Comparison of ENCODE assay signal across 19 cellular contexts in genomic region chr3:159904911-159905310, GRCh38.
DNase-seq lines count a peak whose midpoint lies in the region; ATAC-seq and TF ChIP-seq lines count a peak whose summit lies in the region.
"Had no signal": no experiment of that assay in that cellular context is flagged by ENCODE, and none has a peak within 500 bp of the region (broad histone marks: within the 10 kb centered on the region; RNA-seq: fewer than 3 reads in every experiment).

No MANE protein-coding gene starts in this region.

- no peaks in the 10 kb centered on the region for H3K36me3 Mint-ChIP-seq in activated T-helper 2 cell treated with anti-CD3 and anti-CD28 coated beads, Interferon-gamma antibody, Interleukin-2, Interleukin-4, amounts not matched to agents 10 μg/mL and 5 μg/mL and 100 μg/mL, durations not matched to agents 14 hours and 24 hours and 36 hours (ENCODE audit: low read depth)
- H3K36me3 Mint-ChIP-seq: CD8-positive, alpha-beta T cell had no signal

- POLR2A ChIA-PET in BJ (lab: Charles Lee), result interaction anchor here (0.9 kb wide), 1 partner anchor 10 kb away, joined by 4 read pairs; no protein-coding TSS in a partner anchor

- H3K9me3 Mint-ChIP-seq in activated T-helper 2 cell treated with anti-CD3 and anti-CD28 coated beads, Interferon-gamma antibody, Interleukin-2, Interleukin-4, amounts not matched to agents 10 μg/mL and 5 μg/mL and 100 μg/mL, durations not matched to agents 14 hours and 24 hours and 36 hours, result peaks cover 3% of the 10 kb centered on the region
- H3K9me3 Mint-ChIP-seq: CD8-positive, alpha-beta T cell had no signal

- H3K27me3 Mint-ChIP-seq in activated T-helper 2 cell treated with anti-CD3 and anti-CD28 coated beads, Interferon-gamma antibody, Interleukin-2, Interleukin-4, amounts not matched to agents 10 μg/mL and 5 μg/mL and 100 μg/mL, durations not matched to agents 14 hours and 24 hours and 36 hours (ENCODE audit: low read depth), result peaks cover 48% of the 10 kb centered on the region

- no peaks in the 10 kb centered on the region for H3K79me2 ChIP-seq in Karpas-422 (ENCODE audit: low read length)

- peak overlapping the region; percentile 27; the same call in 1 of the 2 replicates for H2AFZ ChIP-seq in Karpas-422 (ENCODE audit: low read length)

- peaks cover 2% of the 10 kb centered on the region for H3K4me1 Mint-ChIP-seq in activated T-helper 2 cell treated with anti-CD3 and anti-CD28 coated beads, Interferon-gamma antibody, Interleukin-2, Interleukin-4, amounts not matched to agents 10 μg/mL and 5 μg/mL and 100 μg/mL, durations not matched to agents 14 hours and 24 hours and 36 hours (ENCODE audit: low read depth)

- H3K9me3 ChIP-seq in Karpas-422 (ENCODE audit: low read length), result no peaks in the 10 kb centered on the region

- DNase-seq in BJ (ENCODE audit: low read depth), result peak; percentile 47
- DNase-seq in GM04504 (ENCODE audit: low read depth), result peak; percentile 50
- no peak for DNase-seq in Karpas-422
- DNase-seq in dorsolateral prefrontal cortex, result no peak
- no peak for DNase-seq in activated T-helper 2 cell treated with anti-CD3 and anti-CD28 coated beads, Interferon-gamma antibody, Interleukin-2, Interleukin-4, amounts not matched to agents 10 μg/mL and 5 μg/mL and 100 μg/mL, durations not matched to agents 14 hours and 24 hours and 36 hours (ENCODE audit: low spot score)
- DNase-seq: CD8-positive, alpha-beta T cell; DMS79 treated with DMSO at 0.1 percent for 48 hours; NCI-H1105; NCI-H1694; NCI-H2227 treated with DMSO at 0.1 percent for 48 hours; NCI-H524 treated with DMSO at 0.1 percent for 48 hours had no signal

- no peaks in the 10 kb centered on the region for H4K20me1 ChIP-seq in Karpas-422 (ENCODE audit: insufficient read depth, low read depth, low read length)

- peak overlapping the region; percentile 64 for H3K4me2 ChIP-seq in Karpas-422 (ENCODE audit: low read depth, low read length, poor library complexity, severe bottlenecking)

- no peak overlapping the region for H3K27ac Mint-ChIP-seq in activated T-helper 2 cell treated with anti-CD3 and anti-CD28 coated beads, Interferon-gamma antibody, Interleukin-2, Interleukin-4, amounts not matched to agents 10 μg/mL and 5 μg/mL and 100 μg/mL, durations not matched to agents 14 hours and 24 hours and 36 hours
- H3K27ac Mint-ChIP-seq: CD8-positive, alpha-beta T cell had no signal

- intact Hi-C loops in dorsolateral prefrontal cortex (cut with DNase I), result loop anchor here in 1 of 2 donors (5.0 kb wide), 1 partner anchor 87 kb away; no protein-coding TSS in a partner anchor
- intact Hi-C loops in activated T-helper 2 cell treated with anti-CD3 and anti-CD28 coated beads, Interferon-gamma antibody, Interleukin-2, Interleukin-4, amounts not matched to agents 10 μg/mL and 5 μg/mL and 100 μg/mL, durations not matched to agents 14 hours and 24 hours and 36 hours (cut with micrococcal nuclease), result no loop called here

- ATAC-seq in GM21526 (IDR thresholded peaks at IDR 0.05; ENCODE audit: low FRiP score, unreplicated experiment) (no peak), GM19328 (IDR thresholded peaks at IDR 0.05; ENCODE audit: unreplicated experiment) (no peak), HG02938 (IDR thresholded peaks at IDR 0.05; ENCODE audit: unreplicated experiment) (no peak)
- ATAC-seq: CD8-positive, alpha-beta T cell; HCT116; HepG2; Panc1; Right ventricle myocardium inferior had no signal

- no peaks in the 10 kb centered on the region for H3K9me2 ChIP-seq in Karpas-422 (replicated peaks; ENCODE audit: insufficient read depth, low read length)

- H3K4me3 ChIP-seq in BJ (ENCODE audit: low read depth, low read length) (no peak overlapping the region), Karpas-422 (ENCODE audit: low read length) (no peak overlapping the region), dorsolateral prefrontal cortex (peak overlapping the region in 11 of 59 donors; percentile 2 to 45 (median 22))
- H3K4me3 ChIP-seq: SK-N-MC had no signal

- CTCF ChIA-PET in BJ (lab: Yijun Ruan, JAX), result interaction anchor here (0.9 to 2.4 kb wide), 4 partner anchors 25 to 101 kb away, joined by 4 to 7 read pairs (median 6); no protein-coding TSS in a partner anchor

- H3K27ac ChIP-seq in Karpas-422 (ENCODE audit: low read length) (no peak overlapping the region; the same call in 1 of the 2 replicates), dorsolateral prefrontal cortex (peak overlapping the region in 34 of 59 donors; percentile 1 to 96 (median 54))
- H3K27ac ChIP-seq: SK-N-MC had no signal

- H3K4me3 Mint-ChIP-seq in activated T-helper 2 cell treated with anti-CD3 and anti-CD28 coated beads, Interferon-gamma antibody, Interleukin-2, Interleukin-4, amounts not matched to agents 10 μg/mL and 5 μg/mL and 100 μg/mL, durations not matched to agents 14 hours and 24 hours and 36 hours (ENCODE audit: low read depth), result no peak overlapping the region
- H3K4me3 Mint-ChIP-seq: CD8-positive, alpha-beta T cell had no signal

- H3K36me3 ChIP-seq in BJ (ENCODE audit: control insufficient read depth, insufficient read depth, low read length) (no peaks in the 10 kb centered on the region), Karpas-422 (ENCODE audit: insufficient read depth, low read length) (no peaks in the 10 kb centered on the region)

- H3K9ac ChIP-seq in Karpas-422 (ENCODE audit: low read length), result no peak overlapping the region

- TF ChIP-seq CTCF in BJ (IDR thresholded peaks at IDR 0.05; ENCODE audit: insufficient read depth, low read depth, low read length) (no peak), dorsolateral prefrontal cortex (IDR thresholded peaks at IDR 0.05 in 54 of 56, conservative IDR thresholded peaks at IDR 0.05 in 2 of 56; ENCODE audit: low read depth in 1 of 56, partially characterized antibody in 56 of 56) (no peak)

- peaks cover 31% of the 10 kb centered on the region for H3K4me1 ChIP-seq in Karpas-422 (ENCODE audit: low read length)

- H3K27me3 ChIP-seq in BJ (ENCODE audit: control insufficient read depth, insufficient read depth, low read length) (no peaks in the 10 kb centered on the region), Karpas-422 (ENCODE audit: low read length) (no peaks in the 10 kb centered on the region), dorsolateral prefrontal cortex (no peaks in the 10 kb centered on the region)

Comparison
In these comparisons a context has a peak if more than half of its experiments do, and no peak if none do; other contexts are left out.
1. DNase-seq: peak in BJ (single experiment) and GM04504 (single experiment); none in Karpas-422 (single experiment), dorsolateral prefrontal cortex (0 of 10) and activated T-helper 2 cell treated with anti-CD3 and anti-CD28 coated beads, Interferon-gamma antibody, Interleukin-2, Interleukin-4, amounts not matched to agents 10 μg/mL and 5 μg/mL and 100 μg/mL, durations not matched to agents 14 hours and 24 hours and 36 hours (single experiment).